Comparison of ENCODE assay signal across 8 cellular contexts in the genomic region with DNA sequence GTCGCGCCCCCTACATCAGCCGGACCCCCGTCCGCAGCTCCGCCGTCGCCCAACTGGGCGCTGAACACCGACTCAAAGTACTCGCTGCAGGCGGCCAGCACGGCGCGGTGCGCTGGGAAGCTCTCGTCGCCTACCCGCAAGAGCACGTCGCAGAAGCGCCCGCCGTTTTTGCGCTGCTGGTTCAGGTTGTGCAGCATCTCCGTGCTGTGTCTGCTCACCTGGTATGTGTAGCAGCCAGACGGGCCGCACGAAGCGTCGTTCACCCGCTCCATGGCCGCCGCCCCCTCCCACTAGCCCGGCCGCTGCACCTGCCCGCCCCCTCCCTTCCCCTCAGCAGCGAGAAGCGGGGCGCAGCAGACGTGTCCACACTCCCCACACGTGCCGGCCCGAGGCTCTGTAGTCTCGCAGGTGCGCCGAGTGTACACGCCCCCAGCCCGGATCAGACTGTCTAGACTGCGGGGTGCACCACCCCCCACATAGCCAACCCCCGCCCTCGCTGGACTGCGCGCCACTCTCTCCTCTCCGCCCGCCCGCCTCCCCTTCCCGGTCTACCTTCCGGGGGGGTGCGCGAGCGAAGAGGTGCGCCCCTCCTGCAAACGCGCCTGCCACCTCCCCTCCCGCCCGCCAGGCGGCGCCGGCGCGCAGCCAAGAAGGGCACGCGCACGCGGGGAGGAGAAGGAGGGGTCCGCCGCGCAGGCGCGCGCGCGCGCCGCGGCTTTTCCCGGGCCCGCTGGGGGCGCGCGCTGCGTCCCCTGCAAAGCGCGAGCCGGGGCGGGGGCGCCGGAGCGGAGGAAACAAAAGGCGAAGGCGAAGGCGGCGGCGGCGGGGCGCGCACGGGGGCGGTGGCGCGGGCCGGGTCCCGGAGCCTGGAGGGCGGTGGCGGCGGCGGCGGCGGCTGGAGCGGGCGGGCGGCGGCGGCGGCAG. TPM values are rescaled to one million over a fixed set of nuclear protein-coding genes. Genes with fewer than 3 reads are reported as not detected.
DNase-seq lines count a peak whose midpoint lies in the region; FAIRE-seq and TF ChIP-seq lines count a peak whose summit lies in the region.

No MANE protein-coding gene starts in this region.

- H3K27ac ChIP-seq in right atrium auricular region: peak overlapping the region; percentile 91 to 94

- no peaks in the 10 kb centered on the region for H3K9me3 ChIP-seq in right atrium auricular region

- H3K27me3 ChIP-seq in right atrium auricular region: no peaks in the 10 kb centered on the region

- FAIRE-seq in urothelium cell line (lab: Jason Lieb, UNC): peak; percentile 96

- H3K36me3 ChIP-seq in right atrium auricular region: peaks cover 16% of the 10 kb centered on the region

- peaks cover 0 to 52% of the 10 kb centered on the region in 2 donors for H3K4me1 ChIP-seq in right atrium auricular region

- H3K27ac Mint-ChIP-seq in T-helper 1 cell treated with Interleukin-12 subunit alpha and Interleukin-12 subunit beta and Interleukin-4 antibody, amounts not matched to agents 30 μg/mL and 1 μg/mL, for 36 hours: peak overlapping the region; percentile 76

- H3K36me3 Mint-ChIP-seq in T-helper 1 cell treated with Interleukin-12 subunit alpha and Interleukin-12 subunit beta and Interleukin-4 antibody, amounts not matched to agents 30 μg/mL and 1 μg/mL, for 36 hours (ENCODE audit: low read depth): peaks cover 27% of the 10 kb centered on the region

- in situ Hi-C loops in G401 (cut with HindIII; ENCODE audit: low sequenced_read_pairs): no loop called here

- TF ChIP-seq CTCF in HFF-Myc (IDR thresholded peaks at IDR 0.05; ENCODE audit: low read depth, low read length, missing control alignments) (peak; percentile 73), right atrium auricular region (IDR thresholded peaks at IDR 0.05) (peak; percentile 89 to 94)

- H3K4me3 ChIP-seq in HFF-Myc (replicated peaks; ENCODE audit: low read depth, low read length): peak overlapping the region; percentile 72
- peak overlapping the region; percentile 61 to 77 for H3K4me3 ChIP-seq in right atrium auricular region

- peaks cover 3% of the 10 kb centered on the region for H3K27me3 Mint-ChIP-seq in T-helper 1 cell treated with Interleukin-12 subunit alpha and Interleukin-12 subunit beta and Interleukin-4 antibody, amounts not matched to agents 30 μg/mL and 1 μg/mL, for 36 hours (ENCODE audit: low read depth)

- no peaks in the 10 kb centered on the region for H3K9me3 Mint-ChIP-seq in T-helper 1 cell treated with Interleukin-12 subunit alpha and Interleukin-12 subunit beta and Interleukin-4 antibody, amounts not matched to agents 30 μg/mL and 1 μg/mL, for 36 hours

- peaks cover 37% of the 10 kb centered on the region for H3K4me1 Mint-ChIP-seq in T-helper 1 cell treated with Interleukin-12 subunit alpha and Interleukin-12 subunit beta and Interleukin-4 antibody, amounts not matched to agents 30 μg/mL and 1 μg/mL, for 36 hours (ENCODE audit: low read depth)

- peak overlapping the region; percentile 81 for H3K4me3 Mint-ChIP-seq in T-helper 1 cell treated with Interleukin-12 subunit alpha and Interleukin-12 subunit beta and Interleukin-4 antibody, amounts not matched to agents 30 μg/mL and 1 μg/mL, for 36 hours

- DNase-seq in G401 (ENCODE audit: low spot score) (peak; percentile 81), HFF-Myc (ENCODE audit: extremely low read depth, low read depth) (no peak), NCI-H128 (lab: John Stamatoyannopoulos, UW; ENCODE audit: unreplicated experiment) (peak; percentile 67), amniotic stem cell (lab: John Stamatoyannopoulos, UW) (peak; percentile 86), right atrium auricular region (ENCODE audit: low spot score) (peak; percentile 83), pulmonary artery endothelial cell (ENCODE audit: low read depth, low spot score) (peak; percentile 47), urothelium cell line (ENCODE audit: low spot score) (peak; percentile 97)

RNA-seq across cellular contexts. Expression of gene PATZ1, which starts 0.6 kb away (rescaled TPM):
- total RNA-seq in G401 (2014; rRNA removed; shearing (Covaris generic)): 30.2 and 30.8 TPM in 2 replicates
- total RNA-seq in right atrium auricular region (10 to 100 TPM in 1 of 2 donors, 1 to 10 TPM in 1; 9.2 to 15.5 TPM), pulmonary artery endothelial cell (16.4 and 16.7 TPM in 2 replicates)

RNA-seq across cellular contexts. Expression of gene PIK3IP1, which starts 53.3 kb away (rescaled TPM):
- total RNA-seq in G401 (2014; rRNA removed; shearing (Covaris generic)): 9.3 and 12.5 TPM in 2 replicates
- total RNA-seq in right atrium auricular region (10 to 100 TPM; 14.6 to 17.6 TPM), pulmonary artery endothelial cell (13.6 and 16.4 TPM in 2 replicates)

RNA-seq across cellular contexts. Expression of gene DRG1, which starts 53.8 kb away (rescaled TPM):
- 31.8 and 69.1 TPM in 2 replicates for total RNA-seq in G401 (2014; rRNA removed; shearing (Covaris generic))
- total RNA-seq in right atrium auricular region (10 to 100 TPM; 63.6 to 95.7 TPM), pulmonary artery endothelial cell (77.3 and 79.3 TPM in 2 replicates)
